ENCODE assay signal across 2 cellular contexts in the genomic region with DNA sequence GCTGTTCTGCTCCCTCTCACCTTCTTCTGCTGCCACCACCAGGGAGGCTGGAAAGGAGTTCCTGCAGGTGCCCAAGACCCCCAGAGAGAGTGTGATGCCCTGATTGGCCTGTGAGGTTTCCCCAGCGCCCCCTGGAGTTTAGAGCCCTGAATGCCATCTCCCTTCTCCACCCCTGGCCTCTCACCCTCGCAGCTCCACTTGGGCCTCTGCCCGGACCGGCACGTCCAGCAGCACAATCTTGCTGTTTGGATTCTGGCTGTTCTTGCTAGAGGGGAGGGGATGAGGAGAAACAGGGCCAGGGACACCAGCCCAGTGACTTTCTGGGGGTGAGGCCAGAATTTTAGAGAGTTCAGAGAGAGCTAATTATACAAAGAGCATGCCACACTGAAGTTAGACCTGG.
TF ChIP-seq lines count a peak whose summit lies in the region.

No MANE protein-coding gene starts in this region.

TF ChIP-seq in HEK293, 187 proteins besides CTCF, POLR2A, EP300 and RAD21:
- TF ChIP-seq, protein P1, sequence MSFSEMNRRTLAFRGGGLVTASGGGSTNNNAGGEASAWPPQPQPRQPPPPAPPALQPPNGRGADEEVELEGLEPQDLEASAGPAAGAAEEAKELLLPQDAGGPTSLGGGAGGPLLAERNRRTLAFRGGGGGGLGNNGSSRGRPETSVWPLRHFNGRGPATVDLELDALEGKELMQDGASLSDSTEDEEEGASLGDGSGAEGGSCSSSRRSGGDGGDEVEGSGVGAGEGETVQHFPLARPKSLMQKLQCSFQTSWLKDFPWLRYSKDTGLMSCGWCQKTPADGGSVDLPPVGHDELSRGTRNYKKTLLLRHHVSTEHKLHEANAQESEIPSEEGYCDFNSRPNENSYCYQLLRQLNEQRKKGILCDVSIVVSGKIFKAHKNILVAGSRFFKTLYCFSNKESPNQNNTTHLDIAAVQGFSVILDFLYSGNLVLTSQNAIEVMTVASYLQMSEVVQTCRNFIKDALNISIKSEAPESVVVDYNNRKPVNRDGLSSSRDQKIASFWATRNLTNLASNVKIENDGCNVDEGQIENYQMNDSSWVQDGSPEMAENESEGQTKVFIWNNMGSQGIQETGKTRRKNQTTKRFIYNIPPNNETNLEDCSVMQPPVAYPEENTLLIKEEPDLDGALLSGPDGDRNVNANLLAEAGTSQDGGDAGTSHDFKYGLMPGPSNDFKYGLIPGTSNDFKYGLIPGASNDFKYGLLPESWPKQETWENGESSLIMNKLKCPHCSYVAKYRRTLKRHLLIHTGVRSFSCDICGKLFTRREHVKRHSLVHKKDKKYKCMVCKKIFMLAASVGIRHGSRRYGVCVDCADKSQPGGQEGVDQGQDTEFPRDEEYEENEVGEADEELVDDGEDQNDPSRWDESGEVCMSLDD (tag by site-specific recombination; IDR thresholded peaks at IDR 0.05): no peak
- 0 out of 2 replicates have a peak, but pooled peaks have one; percentile 10 for TF ChIP-seq ZIC2 (tag by site-specific recombination; IDR thresholded peaks at IDR 0.05)

TF ChIP-seq in HepG2, 621 proteins besides CTCF, POLR2A, EP300 and RAD21 (continues in another document):
- TF ChIP-seq, protein P2, sequence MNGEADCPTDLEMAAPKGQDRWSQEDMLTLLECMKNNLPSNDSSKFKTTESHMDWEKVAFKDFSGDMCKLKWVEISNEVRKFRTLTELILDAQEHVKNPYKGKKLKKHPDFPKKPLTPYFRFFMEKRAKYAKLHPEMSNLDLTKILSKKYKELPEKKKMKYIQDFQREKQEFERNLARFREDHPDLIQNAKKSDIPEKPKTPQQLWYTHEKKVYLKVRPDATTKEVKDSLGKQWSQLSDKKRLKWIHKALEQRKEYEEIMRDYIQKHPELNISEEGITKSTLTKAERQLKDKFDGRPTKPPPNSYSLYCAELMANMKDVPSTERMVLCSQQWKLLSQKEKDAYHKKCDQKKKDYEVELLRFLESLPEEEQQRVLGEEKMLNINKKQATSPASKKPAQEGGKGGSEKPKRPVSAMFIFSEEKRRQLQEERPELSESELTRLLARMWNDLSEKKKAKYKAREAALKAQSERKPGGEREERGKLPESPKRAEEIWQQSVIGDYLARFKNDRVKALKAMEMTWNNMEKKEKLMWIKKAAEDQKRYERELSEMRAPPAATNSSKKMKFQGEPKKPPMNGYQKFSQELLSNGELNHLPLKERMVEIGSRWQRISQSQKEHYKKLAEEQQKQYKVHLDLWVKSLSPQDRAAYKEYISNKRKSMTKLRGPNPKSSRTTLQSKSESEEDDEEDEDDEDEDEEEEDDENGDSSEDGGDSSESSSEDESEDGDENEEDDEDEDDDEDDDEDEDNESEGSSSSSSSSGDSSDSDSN (CRISPR knock-in tag; IDR thresholded peaks at IDR 0.05): peak; percentile 15; the same call in 1 of the 2 replicates
- TF ChIP-seq NFKBIZ (CRISPR knock-in tag; IDR thresholded peaks at IDR 0.05) (no peak), SCMH1 (CRISPR knock-in tag; IDR thresholded peaks at IDR 0.05; ENCODE audit: borderline replicate concordance) (no peak), ZNF550 (CRISPR knock-in tag; IDR thresholded peaks at IDR 0.05; ENCODE audit: borderline replicate concordance) (no peak), ZNF768 (CRISPR knock-in tag; IDR thresholded peaks at IDR 0.05) (0 out of 2 replicates have a peak, but pooled peaks have one; percentile 26), ZNF761 (CRISPR knock-in tag; conservative IDR thresholded peaks at IDR 0.05) (no peak), ZMYM3 (CRISPR knock-in tag; IDR thresholded peaks at IDR 0.05) (0 out of 2 replicates have a peak, but pooled peaks have one; percentile 56), ZNF292 (CRISPR knock-in tag; IDR thresholded peaks at IDR 0.05; ENCODE audit: borderline replicate concordance, low read depth) (0 out of 2 replicates have a peak, but pooled peaks have one; percentile 12), ZC3H4 (CRISPR knock-in tag; IDR thresholded peaks at IDR 0.05; ENCODE audit: borderline replicate concordance) (0 out of 2 replicates have a peak, but pooled peaks have one; percentile 9), ZNF543 (CRISPR knock-in tag; IDR thresholded peaks at IDR 0.05) (no peak), LCORL (IDR thresholded peaks at IDR 0.05) (no peak), LCORL (CRISPR knock-in tag; IDR thresholded peaks at IDR 0.05) (peak; percentile 73), KDM2A (CRISPR knock-in tag; IDR thresholded peaks at IDR 0.05; ENCODE audit: borderline replicate concordance, low read depth) (peak; percentile 24; the same call in 1 of the 2 replicates), TGIF2 (CRISPR knock-in tag; IDR thresholded peaks at IDR 0.05) (0 out of 2 replicates have a peak, but pooled peaks have one; percentile 63), HNRNPL (IDR thresholded peaks at IDR 0.05; ENCODE audit: low read depth, low read length) (0 out of 2 replicates have a peak, but pooled peaks have one; percentile 22), IKZF4 (CRISPR knock-in tag; IDR thresholded peaks at IDR 0.05; ENCODE audit: borderline replicate concordance, low read depth, not compliant biosample characterization) (no peak), ZSCAN31 (CRISPR knock-in tag; IDR thresholded peaks at IDR 0.05; ENCODE audit: low read depth) (no peak)
- TF ChIP-seq, protein P3, sequence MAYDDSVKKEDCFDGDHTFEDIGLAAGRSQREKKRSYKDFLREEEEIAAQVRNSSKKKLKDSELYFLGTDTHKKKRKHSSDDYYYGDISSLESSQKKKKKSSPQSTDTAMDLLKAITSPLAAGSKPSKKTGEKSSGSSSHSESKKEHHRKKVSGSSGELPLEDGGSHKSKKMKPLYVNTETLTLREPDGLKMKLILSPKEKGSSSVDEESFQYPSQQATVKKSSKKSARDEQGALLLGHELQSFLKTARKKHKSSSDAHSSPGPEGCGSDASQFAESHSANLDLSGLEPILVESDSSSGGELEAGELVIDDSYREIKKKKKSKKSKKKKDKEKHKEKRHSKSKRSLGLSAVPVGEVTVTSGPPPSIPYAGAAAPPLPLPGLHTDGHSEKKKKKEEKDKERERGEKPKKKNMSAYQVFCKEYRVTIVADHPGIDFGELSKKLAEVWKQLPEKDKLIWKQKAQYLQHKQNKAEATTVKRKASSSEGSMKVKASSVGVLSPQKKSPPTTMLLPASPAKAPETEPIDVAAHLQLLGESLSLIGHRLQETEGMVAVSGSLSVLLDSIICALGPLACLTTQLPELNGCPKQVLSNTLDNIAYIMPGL (CRISPR knock-in tag; IDR thresholded peaks at IDR 0.05; ENCODE audit: borderline replicate concordance in 1 of 2, low read depth in 1 of 2): peak; percentile 52 to 66; a peak in 2 of 4 replicates
- TF ChIP-seq, protein P4, sequence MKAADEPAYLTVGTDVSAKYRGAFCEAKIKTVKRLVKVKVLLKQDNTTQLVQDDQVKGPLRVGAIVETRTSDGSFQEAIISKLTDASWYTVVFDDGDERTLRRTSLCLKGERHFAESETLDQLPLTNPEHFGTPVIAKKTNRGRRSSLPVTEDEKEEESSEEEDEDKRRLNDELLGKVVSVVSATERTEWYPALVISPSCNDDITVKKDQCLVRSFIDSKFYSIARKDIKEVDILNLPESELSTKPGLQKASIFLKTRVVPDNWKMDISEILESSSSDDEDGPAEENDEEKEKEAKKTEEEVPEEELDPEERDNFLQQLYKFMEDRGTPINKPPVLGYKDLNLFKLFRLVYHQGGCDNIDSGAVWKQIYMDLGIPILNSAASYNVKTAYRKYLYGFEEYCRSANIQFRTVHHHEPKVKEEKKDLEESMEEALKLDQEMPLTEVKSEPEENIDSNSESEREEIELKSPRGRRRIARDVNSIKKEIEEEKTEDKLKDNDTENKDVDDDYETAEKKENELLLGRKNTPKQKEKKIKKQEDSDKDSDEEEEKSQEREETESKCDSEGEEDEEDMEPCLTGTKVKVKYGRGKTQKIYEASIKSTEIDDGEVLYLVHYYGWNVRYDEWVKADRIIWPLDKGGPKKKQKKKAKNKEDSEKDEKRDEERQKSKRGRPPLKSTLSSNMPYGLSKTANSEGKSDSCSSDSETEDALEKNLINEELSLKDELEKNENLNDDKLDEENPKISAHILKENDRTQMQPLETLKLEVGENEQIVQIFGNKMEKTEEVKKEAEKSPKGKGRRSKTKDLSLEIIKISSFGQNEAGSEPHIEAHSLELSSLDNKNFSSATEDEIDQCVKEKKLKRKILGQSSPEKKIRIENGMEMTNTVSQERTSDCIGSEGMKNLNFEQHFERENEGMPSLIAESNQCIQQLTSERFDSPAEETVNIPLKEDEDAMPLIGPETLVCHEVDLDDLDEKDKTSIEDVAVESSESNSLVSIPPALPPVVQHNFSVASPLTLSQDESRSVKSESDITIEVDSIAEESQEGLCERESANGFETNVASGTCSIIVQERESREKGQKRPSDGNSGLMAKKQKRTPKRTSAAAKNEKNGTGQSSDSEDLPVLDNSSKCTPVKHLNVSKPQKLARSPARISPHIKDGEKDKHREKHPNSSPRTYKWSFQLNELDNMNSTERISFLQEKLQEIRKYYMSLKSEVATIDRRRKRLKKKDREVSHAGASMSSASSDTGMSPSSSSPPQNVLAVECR (CRISPR knock-in tag; IDR thresholded peaks at IDR 0.05; ENCODE audit: borderline replicate concordance): no peak
- TF ChIP-seq, protein P5, sequence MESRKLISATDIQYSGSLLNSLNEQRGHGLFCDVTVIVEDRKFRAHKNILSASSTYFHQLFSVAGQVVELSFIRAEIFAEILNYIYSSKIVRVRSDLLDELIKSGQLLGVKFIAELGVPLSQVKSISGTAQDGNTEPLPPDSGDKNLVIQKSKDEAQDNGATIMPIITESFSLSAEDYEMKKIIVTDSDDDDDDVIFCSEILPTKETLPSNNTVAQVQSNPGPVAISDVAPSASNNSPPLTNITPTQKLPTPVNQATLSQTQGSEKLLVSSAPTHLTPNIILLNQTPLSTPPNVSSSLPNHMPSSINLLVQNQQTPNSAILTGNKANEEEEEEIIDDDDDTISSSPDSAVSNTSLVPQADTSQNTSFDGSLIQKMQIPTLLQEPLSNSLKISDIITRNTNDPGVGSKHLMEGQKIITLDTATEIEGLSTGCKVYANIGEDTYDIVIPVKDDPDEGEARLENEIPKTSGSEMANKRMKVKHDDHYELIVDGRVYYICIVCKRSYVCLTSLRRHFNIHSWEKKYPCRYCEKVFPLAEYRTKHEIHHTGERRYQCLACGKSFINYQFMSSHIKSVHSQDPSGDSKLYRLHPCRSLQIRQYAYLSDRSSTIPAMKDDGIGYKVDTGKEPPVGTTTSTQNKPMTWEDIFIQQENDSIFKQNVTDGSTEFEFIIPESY (CRISPR knock-in tag; IDR thresholded peaks at IDR 0.05): 0 out of 2 replicates have a peak, but pooled peaks have one; percentile 13
- TF ChIP-seq, protein P6, sequence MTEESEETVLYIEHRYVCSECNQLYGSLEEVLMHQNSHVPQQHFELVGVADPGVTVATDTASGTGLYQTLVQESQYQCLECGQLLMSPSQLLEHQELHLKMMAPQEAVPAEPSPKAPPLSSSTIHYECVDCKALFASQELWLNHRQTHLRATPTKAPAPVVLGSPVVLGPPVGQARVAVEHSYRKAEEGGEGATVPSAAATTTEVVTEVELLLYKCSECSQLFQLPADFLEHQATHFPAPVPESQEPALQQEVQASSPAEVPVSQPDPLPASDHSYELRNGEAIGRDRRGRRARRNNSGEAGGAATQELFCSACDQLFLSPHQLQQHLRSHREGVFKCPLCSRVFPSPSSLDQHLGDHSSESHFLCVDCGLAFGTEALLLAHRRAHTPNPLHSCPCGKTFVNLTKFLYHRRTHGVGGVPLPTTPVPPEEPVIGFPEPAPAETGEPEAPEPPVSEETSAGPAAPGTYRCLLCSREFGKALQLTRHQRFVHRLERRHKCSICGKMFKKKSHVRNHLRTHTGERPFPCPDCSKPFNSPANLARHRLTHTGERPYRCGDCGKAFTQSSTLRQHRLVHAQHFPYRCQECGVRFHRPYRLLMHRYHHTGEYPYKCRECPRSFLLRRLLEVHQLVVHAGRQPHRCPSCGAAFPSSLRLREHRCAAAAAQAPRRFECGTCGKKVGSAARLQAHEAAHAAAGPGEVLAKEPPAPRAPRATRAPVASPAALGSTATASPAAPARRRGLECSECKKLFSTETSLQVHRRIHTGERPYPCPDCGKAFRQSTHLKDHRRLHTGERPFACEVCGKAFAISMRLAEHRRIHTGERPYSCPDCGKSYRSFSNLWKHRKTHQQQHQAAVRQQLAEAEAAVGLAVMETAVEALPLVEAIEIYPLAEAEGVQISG (CRISPR knock-in tag; IDR thresholded peaks at IDR 0.05): 0 out of 2 replicates have a peak, but pooled peaks have one; percentile 20
- TF ChIP-seq, protein P7, sequence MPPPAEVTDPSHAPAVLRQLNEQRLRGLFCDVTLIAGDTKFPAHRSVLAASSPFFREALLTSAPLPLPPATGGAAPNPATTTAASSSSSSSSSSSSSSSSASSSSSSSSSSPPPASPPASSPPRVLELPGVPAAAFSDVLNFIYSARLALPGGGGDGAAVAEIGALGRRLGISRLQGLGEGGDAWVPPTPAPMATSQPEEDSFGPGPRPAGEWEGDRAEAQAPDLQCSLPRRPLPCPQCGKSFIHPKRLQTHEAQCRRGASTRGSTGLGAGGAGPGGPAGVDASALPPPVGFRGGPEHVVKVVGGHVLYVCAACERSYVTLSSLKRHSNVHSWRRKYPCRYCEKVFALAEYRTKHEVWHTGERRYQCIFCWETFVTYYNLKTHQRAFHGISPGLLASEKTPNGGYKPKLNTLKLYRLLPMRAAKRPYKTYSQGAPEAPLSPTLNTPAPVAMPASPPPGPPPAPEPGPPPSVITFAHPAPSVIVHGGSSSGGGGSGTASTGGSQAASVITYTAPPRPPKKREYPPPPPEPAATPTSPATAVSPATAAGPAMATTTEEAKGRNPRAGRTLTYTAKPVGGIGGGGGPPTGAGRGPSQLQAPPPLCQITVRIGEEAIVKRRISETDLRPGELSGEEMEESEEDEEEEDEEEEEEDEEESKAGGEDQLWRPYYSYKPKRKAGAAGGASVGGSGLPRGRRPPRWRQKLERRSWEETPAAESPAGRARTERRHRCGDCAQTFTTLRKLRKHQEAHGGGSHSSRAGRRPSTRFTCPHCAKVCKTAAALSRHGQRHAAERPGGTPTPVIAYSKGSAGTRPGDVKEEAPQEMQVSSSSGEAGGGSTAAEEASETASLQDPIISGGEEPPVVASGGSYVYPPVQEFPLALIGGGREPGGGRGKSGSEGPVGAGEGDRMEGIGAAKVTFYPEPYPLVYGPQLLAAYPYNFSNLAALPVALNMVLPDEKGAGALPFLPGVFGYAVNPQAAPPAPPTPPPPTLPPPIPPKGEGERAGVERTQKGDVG (CRISPR knock-in tag; IDR thresholded peaks at IDR 0.05; ENCODE audit: borderline replicate concordance): no peak
- TF ChIP-seq, protein P8, sequence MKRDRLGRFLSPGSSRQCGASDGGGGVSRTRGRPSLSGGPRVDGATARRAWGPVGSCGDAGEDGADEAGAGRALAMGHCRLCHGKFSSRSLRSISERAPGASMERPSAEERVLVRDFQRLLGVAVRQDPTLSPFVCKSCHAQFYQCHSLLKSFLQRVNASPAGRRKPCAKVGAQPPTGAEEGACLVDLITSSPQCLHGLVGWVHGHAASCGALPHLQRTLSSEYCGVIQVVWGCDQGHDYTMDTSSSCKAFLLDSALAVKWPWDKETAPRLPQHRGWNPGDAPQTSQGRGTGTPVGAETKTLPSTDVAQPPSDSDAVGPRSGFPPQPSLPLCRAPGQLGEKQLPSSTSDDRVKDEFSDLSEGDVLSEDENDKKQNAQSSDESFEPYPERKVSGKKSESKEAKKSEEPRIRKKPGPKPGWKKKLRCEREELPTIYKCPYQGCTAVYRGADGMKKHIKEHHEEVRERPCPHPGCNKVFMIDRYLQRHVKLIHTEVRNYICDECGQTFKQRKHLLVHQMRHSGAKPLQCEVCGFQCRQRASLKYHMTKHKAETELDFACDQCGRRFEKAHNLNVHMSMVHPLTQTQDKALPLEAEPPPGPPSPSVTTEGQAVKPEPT (CRISPR knock-in tag; IDR thresholded peaks at IDR 0.05; ENCODE audit: low read depth): 0 out of 2 replicates have a peak, but pooled peaks have one; percentile 14
